ENCODE assay signal across 23 cellular contexts in genomic region chr10:75967491-75967890, GRCh38.
"Had no signal": no experiment of that assay in that cellular context is flagged by ENCODE, and none has a peak within 500 bp of the region (broad histone marks: within the 10 kb centered on the region; RNA-seq: fewer than 3 reads in every experiment).

No MANE protein-coding gene starts in this region.

- H3K27ac ChIP-seq: epithelial cell of prostate, gastroesophageal sphincter, prostate gland, spleen had no signal

- H3K9me3 ChIP-seq: gastroesophageal sphincter, prostate gland, spleen had no signal

- H3K36me3 ChIP-seq: gastroesophageal sphincter, prostate gland, spleen had no signal

- H3K4me1 Mint-ChIP-seq: activated B cell treated with CpG ODN at 0.5 μM for 24 hours; activated CD4-positive, alpha-beta T cell treated with anti-CD3 and anti-CD28 coated beads, Interleukin-2, amount 10 ng/mL, durations not matched to agents 24 days and 14 days; central memory CD8-positive, alpha-beta T cell; immature natural killer cell; naive thymus-derived CD4-positive, alpha-beta T cell; stimulated activated memory B cell treated with anti-CD40 and anti-IgM and Interleukin-4, amounts not matched to agents 10 μg/mL and 1 μg/mL and 100 μg/mL, for 72 hours had no signal

- H3K4me3 ChIP-seq: gastroesophageal sphincter, lung, prostate gland, spleen had no signal

- DNase-seq: activated B cell treated with CpG ODN at 0.5 μM for 24 hours; activated CD4-positive, alpha-beta T cell treated with anti-CD3 and anti-CD28 coated beads, Interleukin-2, amount 10 ng/mL, durations not matched to agents 24 days and 14 days; activated CD8-positive, alpha-beta memory T cell treated with anti-CD3 and anti-CD28 coated beads for 24 hours; activated effector memory CD4-positive, alpha-beta T cell treated with anti-CD3 and anti-CD28 coated beads, Interleukin-2, amount 50 U/mL, for 16 hours; amniotic stem cell; cortex of kidney; effector memory CD4-positive, alpha-beta T cell; immature natural killer cell; naive thymus-derived CD4-positive, alpha-beta T cell; occipital lobe; spleen; stimulated activated CD4-positive, alpha-beta T cell treated with anti-CD3 and anti-CD28 coated beads, Interleukin-1b, Interleukin-23, amount 100 ng/mL, for 48 hours; substantia nigra; trophoblast cell had no signal

- ATAC-seq: activated naive CD4-positive, alpha-beta T cell treated with anti-CD3 and anti-CD28 coated beads, Interleukin-2, amount 50 U/mL, for 72 hours; gastroesophageal sphincter; naive thymus-derived CD4-positive, alpha-beta T cell; sciatic nerve; stimulated activated memory B cell treated with anti-CD40 and anti-IgM and Interleukin-4, amounts not matched to agents 10 μg/mL and 1 μg/mL and 100 μg/mL, for 72 hours had no signal

- H3K9me3 Mint-ChIP-seq: activated B cell treated with CpG ODN at 0.5 μM for 24 hours; activated CD4-positive, alpha-beta T cell treated with anti-CD3 and anti-CD28 coated beads, Interleukin-2, amount 10 ng/mL, durations not matched to agents 24 days and 14 days; activated naive CD4-positive, alpha-beta T cell treated with anti-CD3 and anti-CD28 coated beads, Interleukin-2, amount 50 U/mL, for 72 hours; central memory CD8-positive, alpha-beta T cell; stimulated activated memory B cell treated with anti-CD40 and anti-IgM and Interleukin-4, amounts not matched to agents 10 μg/mL and 1 μg/mL and 100 μg/mL, for 72 hours had no signal

- H3K27me3 ChIP-seq: gastroesophageal sphincter, spleen had no signal

- H3K27me3 Mint-ChIP-seq: activated B cell treated with CpG ODN at 0.5 μM for 24 hours; activated CD4-positive, alpha-beta T cell treated with anti-CD3 and anti-CD28 coated beads, Interleukin-2, amount 10 ng/mL, durations not matched to agents 24 days and 14 days; central memory CD8-positive, alpha-beta T cell; stimulated activated memory B cell treated with anti-CD40 and anti-IgM and Interleukin-4, amounts not matched to agents 10 μg/mL and 1 μg/mL and 100 μg/mL, for 72 hours had no signal

- H3K4me1 ChIP-seq: prostate gland had no signal

- H3K36me3 Mint-ChIP-seq: activated naive CD4-positive, alpha-beta T cell treated with anti-CD3 and anti-CD28 coated beads, Interleukin-2, amount 50 U/mL, for 72 hours; brain; immature natural killer cell; naive thymus-derived CD4-positive, alpha-beta T cell; stimulated activated memory B cell treated with anti-CD40 and anti-IgM and Interleukin-4, amounts not matched to agents 10 μg/mL and 1 μg/mL and 100 μg/mL, for 72 hours had no signal

- H3K4me3 Mint-ChIP-seq: activated B cell treated with CpG ODN at 0.5 μM for 24 hours; activated CD4-positive, alpha-beta T cell treated with anti-CD3 and anti-CD28 coated beads, Interleukin-2, amount 10 ng/mL, durations not matched to agents 24 days and 14 days; central memory CD8-positive, alpha-beta T cell; immature natural killer cell; naive thymus-derived CD4-positive, alpha-beta T cell; stimulated activated memory B cell treated with anti-CD40 and anti-IgM and Interleukin-4, amounts not matched to agents 10 μg/mL and 1 μg/mL and 100 μg/mL, for 72 hours had no signal

- H3K27ac Mint-ChIP-seq: activated B cell treated with CpG ODN at 0.5 μM for 24 hours; activated CD4-positive, alpha-beta T cell treated with anti-CD3 and anti-CD28 coated beads, Interleukin-2, amount 10 ng/mL, durations not matched to agents 24 days and 14 days; activated naive CD4-positive, alpha-beta T cell treated with anti-CD3 and anti-CD28 coated beads, Interleukin-2, amount 50 U/mL, for 72 hours; immature natural killer cell; naive thymus-derived CD4-positive, alpha-beta T cell; stimulated activated memory B cell treated with anti-CD40 and anti-IgM and Interleukin-4, amounts not matched to agents 10 μg/mL and 1 μg/mL and 100 μg/mL, for 72 hours had no signal
